ENCODE assay signal across 14 cellular contexts in genomic region chr9:70481471-70481870, GRCh38.
DNase-seq lines count a peak whose midpoint lies in the region; TF ChIP-seq lines count a peak whose summit lies in the region.
"Had no signal": no experiment of that assay in that cellular context is flagged by ENCODE, and none has a peak within 500 bp of the region (broad histone marks: within the 10 kb centered on the region; RNA-seq: fewer than 3 reads in every experiment).

No MANE protein-coding gene starts in this region.

- no peaks in the 10 kb centered on the region for H3K79me2 ChIP-seq in fibroblast of lung (ENCODE audit: control insufficient read depth, insufficient read depth, low read length)

- no peaks in the 10 kb centered on the region for H3K27me3 ChIP-seq in ascending aorta
- no peaks in the 10 kb centered on the region for H3K27me3 ChIP-seq in fibroblast of lung (ENCODE audit: control insufficient read depth, insufficient read depth, low read length)
- H3K27me3 ChIP-seq in prostate gland (replicated peaks; ENCODE audit: insufficient read depth) = no peaks in the 10 kb centered on the region
- no peaks in the 10 kb centered on the region for H3K27me3 ChIP-seq in transverse colon

- in situ Hi-C loops in transverse colon (cut with MboI; ENCODE audit: low pct_ligation_motif_present in 1 of 4, low pct_unique_long_range_greater_than_20kb in 1 of 4, low sequenced_read_pairs in 3 of 4) = loop anchor here (10.0 to 25.0 kb wide), 9 partner anchors 57 to 147 kb away; partner anchors contain the start of gene KLF9 (in 1 of the 4)

- intact Hi-C loops in ascending aorta (cut with DNase I) (loop anchor here (2.0 to 5.0 kb wide), 3 partner anchors 109 to 224 kb away; partner anchors contain the start of gene SMC5), prostate gland (cut with DNase I) (loop anchor here (2.0 to 10.0 kb wide), 4 partner anchors 61 to 407 kb away; partner anchors contain the start of gene SMC5), transverse colon (cut with DNase I; ENCODE audit: low total_unique reads) (loop anchor here (5.0 kb wide), 1 partner anchor 121 kb away; no protein-coding TSS in a partner anchor)

- TF ChIP-seq EP300 in transverse colon (IDR thresholded peaks at IDR 0.05; ENCODE audit: low read depth) = no peak

- TF ChIP-seq CTCF in ascending aorta (IDR thresholded peaks at IDR 0.05) (no peak), fibroblast of lung (conservative IDR thresholded peaks at IDR 0.05 in 1 of 2, IDR thresholded peaks at IDR 0.05 in 1 of 2; ENCODE audit: low read depth in 1 of 2, low read length in 2 of 2) (no peak), prostate gland (IDR thresholded peaks at IDR 0.05) (no peak), transverse colon (IDR thresholded peaks at IDR 0.05) (no peak)

- WGBS in prostate gland = 73% methylated on average over 1 of the region's 1 CpG
- WGBS in transverse colon (ENCODE audit: low coverage in 1 of 2), 2 donors = 86% methylated on average over 1 of the region's 1 CpG; no CpG with 5 or more reads in 1 of the 2 donors

- DNase-seq in ascending aorta (ENCODE audit: low spot score in 2 of 2) (no peak), fibroblast of lung (ENCODE audit: low read depth in 2 of 2) (no peak), prostate gland (ENCODE audit: low spot score) (no peak), transverse colon (no peak), NCI-H1092 treated with DMSO at 0.1 percent for 48 hours (lab: John Stamatoyannopoulos, UW) (no peak), DMS153 treated with DMSO at 0.1 percent for 48 hours (lab: John Stamatoyannopoulos, UW; ENCODE audit: unreplicated experiment) (no peak), NCI-H82 treated with DMSO at 0.1 percent for 48 hours (lab: John Stamatoyannopoulos, UW; ENCODE audit: unreplicated experiment) (no peak)
- DNase-seq: activated CD8-positive, alpha-beta T cell treated with anti-CD3 and anti-CD28 coated beads for 36 hours; activated effector memory CD4-positive, alpha-beta T cell treated with Interleukin-2 at 50 U/mL for 16 hours; left colon; NCI-H1092; NCI-H2171; NK-92 treated with Interleukin-12 subunit alpha and Interleukin-12 subunit beta, amount 100 ng/mL, for 24 hours; stimulated activated CD4-positive, alpha-beta T cell treated with anti-CD3 and anti-CD28 coated beads, Interleukin-15, amount 100 ng/mL, for 24 hours had no signal

- no peaks in the 10 kb centered on the region for H3K9me3 ChIP-seq in ascending aorta
- H3K9me3 ChIP-seq in fibroblast of lung (ENCODE audit: control insufficient read depth, insufficient read depth, low read depth, low read length) = no peaks in the 10 kb centered on the region
- no peaks in the 10 kb centered on the region for H3K9me3 ChIP-seq in prostate gland
- no peaks in the 10 kb centered on the region for H3K9me3 ChIP-seq in transverse colon

- H3K27ac ChIP-seq in ascending aorta (peak overlapping the region; percentile 95 to 97), fibroblast of lung (ENCODE audit: insufficient read depth, low read length) (peak overlapping the region; percentile 71), prostate gland (peak overlapping the region; percentile 92 to 96), transverse colon (peak overlapping the region; percentile 90 to 94 (median 92))

- peaks cover 33 to 65% of the 10 kb centered on the region in 2 donors for H3K4me1 ChIP-seq in ascending aorta
- H3K4me1 ChIP-seq in fibroblast of lung (ENCODE audit: control insufficient read depth, extremely low read depth, insufficient read depth, low read length) = peaks cover 12% of the 10 kb centered on the region
- peaks cover 47% of the 10 kb centered on the region for H3K4me1 ChIP-seq in prostate gland (replicated peaks)
- peaks cover 37 to 73% (median 68%) of the 10 kb centered on the region in 4 donors for H3K4me1 ChIP-seq in transverse colon

- no peaks in the 10 kb centered on the region for H4K20me1 ChIP-seq in fibroblast of lung (ENCODE audit: control insufficient read depth, extremely low read depth, insufficient read depth, low read length)

- H3K4me2 ChIP-seq in fibroblast of lung (ENCODE audit: extremely low read depth, insufficient read depth, low read length) = no peak overlapping the region

- H3K9ac ChIP-seq in fibroblast of lung (ENCODE audit: insufficient read depth, low read length) = no peak overlapping the region

- TF ChIP-seq POLR2A in prostate gland (IDR thresholded peaks at IDR 0.05) (no peak), transverse colon (IDR thresholded peaks at IDR 0.05) (no peak)

- H3K4me3 ChIP-seq in ascending aorta (no peak overlapping the region), fibroblast of lung (replicated peaks in 1 of 4; ENCODE audit: control extremely low read depth in 1 of 4, insufficient read depth in 1 of 4, low read depth in 3 of 4, low read length in 4 of 4) (no peak overlapping the region), prostate gland (no peak overlapping the region), transverse colon (no peak overlapping the region)

- H3K36me3 ChIP-seq in ascending aorta = no peaks in the 10 kb centered on the region
- no peaks in the 10 kb centered on the region for H3K36me3 ChIP-seq in fibroblast of lung (ENCODE audit: control insufficient read depth, insufficient read depth, low read length)
- no peaks in the 10 kb centered on the region for H3K36me3 ChIP-seq in prostate gland
- H3K36me3 ChIP-seq in transverse colon = no peaks in the 10 kb centered on the region

- H2AFZ ChIP-seq in fibroblast of lung (ENCODE audit: low read length) = no peak overlapping the region
